ENCODE assay signal across 8 cellular contexts in genomic region chrX:45714864-45715263, GRCh38.
A peak's percentile ranks its signal among the peaks of the same experiment; 100 is the strongest.
DNase-seq lines count a peak whose midpoint lies in the region; ATAC-seq, FAIRE-seq and TF ChIP-seq lines count a peak whose summit lies in the region.
"Had no signal": no experiment of that assay in that cellular context is flagged by ENCODE, and none has a peak within 500 bp of the region (broad histone marks: within the 10 kb centered on the region; RNA-seq: fewer than 3 reads in every experiment).

No MANE protein-coding gene starts in this region.

- no peaks in the 10 kb centered on the region for H3K36me3 Mint-ChIP-seq in astrocyte (ENCODE audit: low read depth, unreplicated experiment)

- ATAC-seq in HG03565 (IDR thresholded peaks at IDR 0.05; ENCODE audit: unreplicated experiment) (peak; percentile 31), HG02852 (IDR thresholded peaks at IDR 0.05; ENCODE audit: unreplicated experiment) (no peak)

- H3K27me3 Mint-ChIP-seq in astrocyte (ENCODE audit: low read depth, unreplicated experiment) = no peaks in the 10 kb centered on the region

- peak; percentile 99 for FAIRE-seq in astrocyte (lab: Jason Lieb, UNC)

- no peak for TF ChIP-seq CTCF in astrocyte (IDR thresholded peaks at IDR 0.05; ENCODE audit: insufficient read depth, low read depth, low read length)

- H3K36me3 ChIP-seq in astrocyte (ENCODE audit: insufficient read depth, low read length) = no peaks in the 10 kb centered on the region
- H3K36me3 ChIP-seq: tibial artery had no signal

- H3K4me1 ChIP-seq in astrocyte (ENCODE audit: insufficient read depth, low read length) = peaks cover 33% of the 10 kb centered on the region

- H3K27ac Mint-ChIP-seq in astrocyte (ENCODE audit: unreplicated experiment) = peak overlapping the region; percentile 93

- H3K4me1 Mint-ChIP-seq in astrocyte (ENCODE audit: low read depth, unreplicated experiment) = peaks cover 41% of the 10 kb centered on the region

- no peaks in the 10 kb centered on the region for H3K79me2 ChIP-seq in astrocyte (ENCODE audit: insufficient read depth, low read length)

- DNase-seq in GF-D8 (lab: John Stamatoyannopoulos, UW) (peak; percentile 31), astrocyte (ENCODE audit: low read depth) (peak; percentile 73), renal cortical epithelial cell (ENCODE audit: low read depth) (peak; percentile 90), NCI-H187 treated with DMSO at 0.1 percent for 48 hours (lab: John Stamatoyannopoulos, UW) (no peak), NCI-H526 (lab: John Stamatoyannopoulos, UW) (no peak)

- H3K4me3 ChIP-seq in astrocyte (ENCODE audit: insufficient read depth, low read depth, low read length) = no peak overlapping the region
- H3K4me3 ChIP-seq: tibial artery had no signal

- H4K20me1 ChIP-seq in astrocyte (ENCODE audit: insufficient read depth, low read length) = no peaks in the 10 kb centered on the region

- no peaks in the 10 kb centered on the region for H3K9me3 ChIP-seq in astrocyte (ENCODE audit: insufficient read depth, low read depth, low read length)
- H3K9me3 ChIP-seq: tibial artery had no signal

- H3K9me3 Mint-ChIP-seq in astrocyte (ENCODE audit: unreplicated experiment) = no peaks in the 10 kb centered on the region

- no peak overlapping the region for H2AFZ ChIP-seq in astrocyte (ENCODE audit: low read depth, low read length)

- peak overlapping the region; percentile 61 for H3K27ac ChIP-seq in astrocyte (ENCODE audit: low read depth, low read length)

- H3K9ac ChIP-seq in astrocyte (ENCODE audit: low read length) = no peak overlapping the region

- no peaks in the 10 kb centered on the region for H3K27me3 ChIP-seq in astrocyte (ENCODE audit: insufficient read depth, low read length)
- H3K27me3 ChIP-seq: tibial artery had no signal

- H3K4me3 Mint-ChIP-seq in astrocyte (ENCODE audit: unreplicated experiment) = no peak overlapping the region

- no peak overlapping the region for H3K4me2 ChIP-seq in astrocyte (ENCODE audit: low read length)

Comparison
In these comparisons a context has a peak if more than half of its experiments do, and no peak if none do; other contexts are left out.
1. DNase-seq: peak in GF-D8 (single experiment), astrocyte (single experiment) and renal cortical epithelial cell (single experiment); none in NCI-H187 treated with DMSO at 0.1 percent for 48 hours (single experiment) and NCI-H526 (0 of 2).